In the genomic region with DNA sequence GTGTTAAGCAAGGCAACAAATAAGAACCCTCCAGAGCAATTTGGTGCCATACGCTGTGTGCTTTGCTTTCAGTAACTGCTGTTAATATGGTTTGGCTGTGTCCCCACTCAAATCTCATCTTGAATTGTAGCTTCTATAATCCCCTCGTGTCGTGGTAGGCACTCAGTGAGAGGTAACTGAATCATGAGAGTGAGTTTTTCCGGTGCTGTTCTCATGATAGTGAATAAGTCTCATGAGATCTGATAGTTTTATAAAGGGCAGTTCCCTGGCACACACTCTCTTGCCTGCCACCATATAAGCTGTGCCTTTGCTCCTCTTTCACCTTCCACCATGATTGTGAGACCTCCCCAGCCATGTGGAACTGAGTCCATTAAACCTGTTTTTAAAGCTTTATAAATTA, we compare ENCODE assay signal across 6 cellular contexts.
DNase-seq lines count a peak whose midpoint lies in the region; ATAC-seq, FAIRE-seq and TF ChIP-seq lines count a peak whose summit lies in the region.
"Not testable (repeated sequence)": the region's sequence is repeated elsewhere in the genome, so short reads cannot be mapped to it uniquely, and the experiment has no call there.

No MANE protein-coding gene starts in this region.

- CTCF ChIA-PET in A549 (lab: Yijun Ruan, JAX), result interaction anchor here (0.8 to 2.0 kb wide), 7 partner anchors 21 to 220 kb away, joined by 3 to 10 read pairs (median 4); no protein-coding TSS in a partner anchor

- POLR2A ChIA-PET in A549 (lab: Yijun Ruan, JAX), result interaction anchor here (1.5 kb wide), 1 partner anchor 49 kb away, joined by 3 read pairs; no protein-coding TSS in a partner anchor

- DNase-seq in A549 (ENCODE audit: low read depth in 1 of 2, low spot score in 1 of 2); astrocyte (ENCODE audit: low read depth); chondrocyte (ENCODE audit: low spot score); mesendoderm; progenitor cell of endocrine pancreas (ENCODE audit: low spot score, unreplicated experiment): not testable (repeated sequence)
- peak in 1 of 2 donors; percentile 37 for DNase-seq in gastrocnemius medialis

- H2AK5ac ChIP-seq in mesendoderm (ENCODE audit: low read length), result not testable (repeated sequence)

- H2AFZ ChIP-seq in astrocyte (ENCODE audit: low read depth, low read length), result not testable (repeated sequence)

- H3K36me3 Mint-ChIP-seq in astrocyte (ENCODE audit: low read depth, unreplicated experiment); progenitor cell of endocrine pancreas (ENCODE audit: insufficient read depth): not testable (repeated sequence)
- H3K36me3 Mint-ChIP-seq in chondrocyte (ENCODE audit: low read depth), result peaks cover 11% of the 10 kb centered on the region

- not testable (repeated sequence) for TF ChIP-seq EP300 in A549 (IDR thresholded peaks at IDR 0.05)

- not testable (repeated sequence) for H2BK120ac ChIP-seq in mesendoderm (ENCODE audit: low read depth, low read length)

- not testable (repeated sequence) for H3K27me3 ChIP-seq in astrocyte (ENCODE audit: insufficient read depth, low read length); mesendoderm (ENCODE audit: insufficient read depth, low read length, poor library complexity); gastrocnemius medialis

- ATAC-seq in A549, result peak; percentile 24 to 31; a peak in 3 of 6 replicates
- peak; percentile 54 to 64 for ATAC-seq in gastrocnemius medialis

- not testable (repeated sequence) for H2BK5ac ChIP-seq in mesendoderm (ENCODE audit: low read length)

- H3K79me1 ChIP-seq in mesendoderm (ENCODE audit: low read length), result not testable (repeated sequence)

- not testable (repeated sequence) for H3K4me3 ChIP-seq in A549; astrocyte (ENCODE audit: insufficient read depth, low read depth, low read length); mesendoderm (ENCODE audit: low read length); gastrocnemius medialis

- H3K4me3 Mint-ChIP-seq in astrocyte (ENCODE audit: unreplicated experiment); chondrocyte (ENCODE audit: unreplicated experiment); progenitor cell of endocrine pancreas (ENCODE audit: low read depth): not testable (repeated sequence)

- not testable (repeated sequence) for TF ChIP-seq CTCF in A549 (IDR thresholded peaks at IDR 0.05); astrocyte (IDR thresholded peaks at IDR 0.05; ENCODE audit: insufficient read depth, low read depth, low read length); chondrocyte (IDR thresholded peaks at IDR 0.05); progenitor cell of endocrine pancreas (IDR thresholded peaks at IDR 0.05; ENCODE audit: unreplicated experiment); gastrocnemius medialis (IDR thresholded peaks at IDR 0.05 in 4 of 5, conservative IDR thresholded peaks at IDR 0.05 in 1 of 5)

- peak overlapping the region; percentile 71 for H3K4me2 ChIP-seq in A549
- H3K4me2 ChIP-seq in astrocyte (ENCODE audit: low read length); mesendoderm (ENCODE audit: low read length): not testable (repeated sequence)

- H4K8ac ChIP-seq in mesendoderm (ENCODE audit: low read depth, low read length), result not testable (repeated sequence)

- not testable (repeated sequence) for TF ChIP-seq RAD21 in A549 (conservative IDR thresholded peaks at IDR 0.05 in 1 of 2, IDR thresholded peaks at IDR 0.05 in 1 of 2)

- in situ Hi-C loops in gastrocnemius medialis (cut with MboI; ENCODE audit: low sequenced_read_pairs in 4 of 4), result not testable (repeated sequence)

- 87% methylated on average over 4 of the region's 4 CpGs for WGBS in A549 (ENCODE audit: missing lambda C conversion rate)
- WGBS in mesendoderm (ENCODE audit: extremely low coverage, insufficient coverage, low lambda C conversion rate), result no CpG with 5 or more reads among the region's 4 CpGs

- not testable (repeated sequence) for FAIRE-seq in A549 (lab: Jason Lieb, UNC)
- FAIRE-seq in astrocyte (lab: Jason Lieb, UNC), result peak; percentile 17

- H2BK15ac ChIP-seq in mesendoderm (replicated peaks; ENCODE audit: low read depth), result not testable (repeated sequence)

- H3K4me1 ChIP-seq in A549, result peaks cover 68% of the 10 kb centered on the region
- not testable (repeated sequence) for H3K4me1 ChIP-seq in astrocyte (ENCODE audit: insufficient read depth, low read length); mesendoderm (ENCODE audit: control insufficient read depth, low read depth, low read length)
- H3K4me1 ChIP-seq in gastrocnemius medialis, result peaks cover 51 to 55% of the 10 kb centered on the region in 2 donors

- H4K20me1 ChIP-seq in astrocyte (ENCODE audit: insufficient read depth, low read length), result not testable (repeated sequence)

- not testable (repeated sequence) for H3K56ac ChIP-seq in mesendoderm (ENCODE audit: low read length)

- not testable (repeated sequence) for H3K9me3 Mint-ChIP-seq in astrocyte (ENCODE audit: unreplicated experiment); chondrocyte (ENCODE audit: low read depth); progenitor cell of endocrine pancreas (ENCODE audit: low read depth)

- H3K4ac ChIP-seq in mesendoderm (ENCODE audit: low read depth, low read length), result peak overlapping the region; percentile 36

- not testable (repeated sequence) for TF ChIP-seq POLR2A in A549 (IDR thresholded peaks at IDR 0.05; ENCODE audit: low read length)
- TF ChIP-seq POLR2A in gastrocnemius medialis (IDR thresholded peaks at IDR 0.05), result peak in 1 of 2 donors; percentile 41

- H3K79me2 ChIP-seq in astrocyte (ENCODE audit: insufficient read depth, low read length); mesendoderm (ENCODE audit: control insufficient read depth, insufficient read depth, low read length): not testable (repeated sequence)

- intact Hi-C loops in gastrocnemius medialis (cut with DNase I; ENCODE audit: low total_unique reads), result loop anchor here (2.0 to 10.0 kb wide), 3 partner anchors 31 to 343 kb away; a partner anchor contains a TSS

- H3K27me3 Mint-ChIP-seq in astrocyte (ENCODE audit: low read depth, unreplicated experiment); chondrocyte (ENCODE audit: low read depth); progenitor cell of endocrine pancreas: not testable (repeated sequence)

- H3K9me3 ChIP-seq in A549; astrocyte (ENCODE audit: insufficient read depth, low read depth, low read length); gastrocnemius medialis: not testable (repeated sequence)

- not testable (repeated sequence) for H3K36me3 ChIP-seq in astrocyte (ENCODE audit: insufficient read depth, low read length); mesendoderm (ENCODE audit: control insufficient read depth, insufficient read depth, low read length); gastrocnemius medialis

- H3K27ac ChIP-seq in A549 (peak overlapping the region; percentile 67 to 75), gastrocnemius medialis (peak overlapping the region; percentile 76 to 87 (median 83))
- not testable (repeated sequence) for H3K27ac ChIP-seq in astrocyte (ENCODE audit: low read depth, low read length); mesendoderm (ENCODE audit: low read depth, low read length)

- H3K4me1 Mint-ChIP-seq in astrocyte (ENCODE audit: low read depth, unreplicated experiment) (peaks cover 29% of the 10 kb centered on the region), chondrocyte (ENCODE audit: low read depth) (peaks cover 27% of the 10 kb centered on the region), progenitor cell of endocrine pancreas (ENCODE audit: low read depth) (peaks cover 11% of the 10 kb centered on the region)

- not testable (repeated sequence) for H3K23ac ChIP-seq in mesendoderm (ENCODE audit: low read length)

- not testable (repeated sequence) for H4K5ac ChIP-seq in mesendoderm (ENCODE audit: low read length)

- not testable (repeated sequence) for H3K18ac ChIP-seq in mesendoderm (ENCODE audit: low read length)

- H3K27ac Mint-ChIP-seq in astrocyte (ENCODE audit: unreplicated experiment) (peak overlapping the region; percentile 80), chondrocyte (ENCODE audit: unreplicated experiment) (peak overlapping the region; percentile 43), progenitor cell of endocrine pancreas (peak overlapping the region; percentile 62)

- H3K9ac ChIP-seq in astrocyte (ENCODE audit: low read length); mesendoderm (ENCODE audit: low read length): not testable (repeated sequence)
